1 cellular context compared by ENCODE assay signal in genomic region chr6:3075522-3076113, GRCh38.
TF ChIP-seq lines count a peak whose summit lies in the region.

No MANE protein-coding gene starts in this region.

TF ChIP-seq in HepG2, 621 proteins besides CTCF, POLR2A, EP300 and RAD21 (continues in another document):
- 0 out of 2 replicates have a peak, but pooled peaks have one; percentile 9 for TF ChIP-seq RXRB (CRISPR knock-in tag; IDR thresholded peaks at IDR 0.05; ENCODE audit: borderline replicate concordance)
- TF ChIP-seq YEATS4 (CRISPR knock-in tag; IDR thresholded peaks at IDR 0.05; ENCODE audit: borderline replicate concordance), result no peak
- TF ChIP-seq ARID5B (CRISPR knock-in tag; IDR thresholded peaks at IDR 0.05), result peak; percentile 52; the same call in 1 of the 2 replicates
- no peak for TF ChIP-seq RNF219 (CRISPR knock-in tag; IDR thresholded peaks at IDR 0.05)
- no peak for TF ChIP-seq ZSCAN12 (CRISPR knock-in tag; IDR thresholded peaks at IDR 0.05)
- TF ChIP-seq ZC3H13 (CRISPR knock-in tag; IDR thresholded peaks at IDR 0.05), result no peak
- no peak for TF ChIP-seq ZFP41 (CRISPR knock-in tag; IDR thresholded peaks at IDR 0.05; ENCODE audit: borderline replicate concordance)
- no peak; the same call in 1 of the 2 replicates for TF ChIP-seq CREB1 (IDR thresholded peaks at IDR 0.05)
- peak; percentile 56 for TF ChIP-seq CREB1 (CRISPR knock-in tag; IDR thresholded peaks at IDR 0.05)
- no peak for TF ChIP-seq SOX6 (IDR thresholded peaks at IDR 0.05)
- peak; percentile 22; the same call in 1 of the 2 replicates for TF ChIP-seq SOX6 (CRISPR knock-in tag; IDR thresholded peaks at IDR 0.05)
- no peak for TF ChIP-seq FOXA1 (IDR thresholded peaks at IDR 0.05)
- TF ChIP-seq FOXA1 (CRISPR knock-in tag; IDR thresholded peaks at IDR 0.05), result peak; percentile 55
- no peak for TF ChIP-seq DNMT3B (CRISPR knock-in tag; conservative IDR thresholded peaks at IDR 0.05)
- TF ChIP-seq KMT2B (CRISPR knock-in tag; IDR thresholded peaks at IDR 0.05), result no peak
- TF ChIP-seq, protein P1, sequence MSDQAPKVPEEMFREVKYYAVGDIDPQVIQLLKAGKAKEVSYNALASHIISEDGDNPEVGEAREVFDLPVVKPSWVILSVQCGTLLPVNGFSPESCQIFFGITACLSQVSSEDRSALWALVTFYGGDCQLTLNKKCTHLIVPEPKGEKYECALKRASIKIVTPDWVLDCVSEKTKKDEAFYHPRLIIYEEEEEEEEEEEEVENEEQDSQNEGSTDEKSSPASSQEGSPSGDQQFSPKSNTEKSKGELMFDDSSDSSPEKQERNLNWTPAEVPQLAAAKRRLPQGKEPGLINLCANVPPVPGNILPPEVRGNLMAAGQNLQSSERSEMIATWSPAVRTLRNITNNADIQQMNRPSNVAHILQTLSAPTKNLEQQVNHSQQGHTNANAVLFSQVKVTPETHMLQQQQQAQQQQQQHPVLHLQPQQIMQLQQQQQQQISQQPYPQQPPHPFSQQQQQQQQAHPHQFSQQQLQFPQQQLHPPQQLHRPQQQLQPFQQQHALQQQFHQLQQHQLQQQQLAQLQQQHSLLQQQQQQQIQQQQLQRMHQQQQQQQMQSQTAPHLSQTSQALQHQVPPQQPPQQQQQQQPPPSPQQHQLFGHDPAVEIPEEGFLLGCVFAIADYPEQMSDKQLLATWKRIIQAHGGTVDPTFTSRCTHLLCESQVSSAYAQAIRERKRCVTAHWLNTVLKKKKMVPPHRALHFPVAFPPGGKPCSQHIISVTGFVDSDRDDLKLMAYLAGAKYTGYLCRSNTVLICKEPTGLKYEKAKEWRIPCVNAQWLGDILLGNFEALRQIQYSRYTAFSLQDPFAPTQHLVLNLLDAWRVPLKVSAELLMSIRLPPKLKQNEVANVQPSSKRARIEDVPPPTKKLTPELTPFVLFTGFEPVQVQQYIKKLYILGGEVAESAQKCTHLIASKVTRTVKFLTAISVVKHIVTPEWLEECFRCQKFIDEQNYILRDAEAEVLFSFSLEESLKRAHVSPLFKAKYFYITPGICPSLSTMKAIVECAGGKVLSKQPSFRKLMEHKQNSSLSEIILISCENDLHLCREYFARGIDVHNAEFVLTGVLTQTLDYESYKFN (CRISPR knock-in tag; conservative IDR thresholded peaks at IDR 0.05), result peak; percentile 71
- TF ChIP-seq HOXA3 (CRISPR knock-in tag; IDR thresholded peaks at IDR 0.05), result peak; percentile 50; the same call in 1 of the 2 replicates
- no peak for TF ChIP-seq AGO2 (optimal IDR thresholded peaks at IDR 0.05; ENCODE audit: low read depth, low read length)
- TF ChIP-seq MAFF (IDR thresholded peaks at IDR 0.05; ENCODE audit: low read depth, low read length), result no peak
- peak; percentile 38; the same call in 1 of the 2 replicates for TF ChIP-seq ARID3A (IDR thresholded peaks at IDR 0.05; ENCODE audit: low read depth, low read length)
- TF ChIP-seq TCF7 (IDR thresholded peaks at IDR 0.05; ENCODE audit: low read depth), result peak; percentile 62
- TF ChIP-seq HDAC1 (CRISPR knock-in tag; IDR thresholded peaks at IDR 0.05), result no peak
- peak; percentile 73; the same call in 1 of the 2 replicates for TF ChIP-seq ZBTB21 (CRISPR knock-in tag; IDR thresholded peaks at IDR 0.05)
- TF ChIP-seq DR1 (CRISPR knock-in tag; IDR thresholded peaks at IDR 0.05), result no peak
- TF ChIP-seq IRF2 (CRISPR knock-in tag; IDR thresholded peaks at IDR 0.05), result 0 out of 2 replicates have a peak, but pooled peaks have one; percentile 44
- TF ChIP-seq ZNF629 (CRISPR knock-in tag; conservative IDR thresholded peaks at IDR 0.05), result no peak
- TF ChIP-seq MED1 (CRISPR knock-in tag; IDR thresholded peaks at IDR 0.05), result 0 out of 2 replicates have a peak, but pooled peaks have one; percentile 32
- 0 out of 2 replicates have a peak, but pooled peaks have one; percentile 19 for TF ChIP-seq RARA (CRISPR knock-in tag; IDR thresholded peaks at IDR 0.05)
- no peak for TF ChIP-seq ZSCAN29 (CRISPR knock-in tag; conservative IDR thresholded peaks at IDR 0.05)
- TF ChIP-seq KAT8 (CRISPR knock-in tag; IDR thresholded peaks at IDR 0.05), result peak; percentile 70
- no peak for TF ChIP-seq GRHL1 (CRISPR knock-in tag; conservative IDR thresholded peaks at IDR 0.05)
- no peak for TF ChIP-seq NFE2L2 (IDR thresholded peaks at IDR 0.05; ENCODE audit: low read length)
- TF ChIP-seq, protein P2, sequence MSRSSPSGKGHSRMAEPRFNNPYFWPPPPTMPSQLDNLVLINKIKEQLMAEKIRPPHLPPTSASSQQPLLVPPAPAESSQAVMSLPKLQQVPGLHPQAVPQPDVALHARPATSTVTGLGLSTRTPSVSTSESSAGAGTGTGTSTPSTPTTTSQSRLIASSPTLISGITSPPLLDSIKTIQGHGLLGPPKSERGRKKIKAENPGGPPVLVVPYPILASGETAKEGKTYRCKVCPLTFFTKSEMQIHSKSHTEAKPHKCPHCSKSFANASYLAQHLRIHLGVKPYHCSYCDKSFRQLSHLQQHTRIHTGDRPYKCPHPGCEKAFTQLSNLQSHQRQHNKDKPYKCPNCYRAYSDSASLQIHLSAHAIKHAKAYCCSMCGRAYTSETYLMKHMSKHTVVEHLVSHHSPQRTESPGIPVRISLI (CRISPR knock-in tag; IDR thresholded peaks at IDR 0.05; ENCODE audit: borderline replicate concordance), result peak; percentile 90
- TF ChIP-seq DMAP1 (CRISPR knock-in tag; IDR thresholded peaks at IDR 0.05), result peak; percentile 24; the same call in 1 of the 2 replicates
- TF ChIP-seq RELA (CRISPR knock-in tag; IDR thresholded peaks at IDR 0.05), result no peak
- TF ChIP-seq HNRNPK (IDR thresholded peaks at IDR 0.05; ENCODE audit: low read depth, low read length, poor library complexity, severe bottlenecking), result no peak
- TF ChIP-seq ETV5 (CRISPR knock-in tag; IDR thresholded peaks at IDR 0.05; ENCODE audit: borderline replicate concordance), result peak; percentile 51; the same call in 1 of the 2 replicates
- TF ChIP-seq ZNF557 (CRISPR knock-in tag; IDR thresholded peaks at IDR 0.05), result no peak
- TF ChIP-seq GABPA (IDR thresholded peaks at IDR 0.05; ENCODE audit: low read depth, low read length), result no peak
- TF ChIP-seq GABPA (CRISPR knock-in tag; IDR thresholded peaks at IDR 0.05; ENCODE audit: low read depth), result peak; percentile 84
- TF ChIP-seq, protein P3, sequence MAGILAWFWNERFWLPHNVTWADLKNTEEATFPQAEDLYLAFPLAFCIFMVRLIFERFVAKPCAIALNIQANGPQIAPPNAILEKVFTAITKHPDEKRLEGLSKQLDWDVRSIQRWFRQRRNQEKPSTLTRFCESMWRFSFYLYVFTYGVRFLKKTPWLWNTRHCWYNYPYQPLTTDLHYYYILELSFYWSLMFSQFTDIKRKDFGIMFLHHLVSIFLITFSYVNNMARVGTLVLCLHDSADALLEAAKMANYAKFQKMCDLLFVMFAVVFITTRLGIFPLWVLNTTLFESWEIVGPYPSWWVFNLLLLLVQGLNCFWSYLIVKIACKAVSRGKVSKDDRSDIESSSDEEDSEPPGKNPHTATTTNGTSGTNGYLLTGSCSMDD (CRISPR knock-in tag; IDR thresholded peaks at IDR 0.05), result no peak
- TF ChIP-seq PHF8 (CRISPR knock-in tag; IDR thresholded peaks at IDR 0.05), result no peak
- TF ChIP-seq PLRG1 (conservative IDR thresholded peaks at IDR 0.05), result no peak
- no peak for TF ChIP-seq JARID2 (CRISPR knock-in tag; IDR thresholded peaks at IDR 0.05; ENCODE audit: insufficient replicate concordance)
- no peak for TF ChIP-seq FIP1L1 (IDR thresholded peaks at IDR 0.05; ENCODE audit: borderline replicate concordance, insufficient read depth, low read depth, low read length)
- no peak for TF ChIP-seq FOXC1 (CRISPR knock-in tag; IDR thresholded peaks at IDR 0.05; ENCODE audit: borderline replicate concordance)
- TF ChIP-seq, protein P4, sequence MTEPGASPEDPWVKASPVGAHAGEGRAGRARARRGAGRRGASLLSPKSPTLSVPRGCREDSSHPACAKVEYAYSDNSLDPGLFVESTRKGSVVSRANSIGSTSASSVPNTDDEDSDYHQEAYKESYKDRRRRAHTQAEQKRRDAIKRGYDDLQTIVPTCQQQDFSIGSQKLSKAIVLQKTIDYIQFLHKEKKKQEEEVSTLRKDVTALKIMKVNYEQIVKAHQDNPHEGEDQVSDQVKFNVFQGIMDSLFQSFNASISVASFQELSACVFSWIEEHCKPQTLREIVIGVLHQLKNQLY (CRISPR knock-in tag; IDR thresholded peaks at IDR 0.05), result no peak
- TF ChIP-seq, protein P5, sequence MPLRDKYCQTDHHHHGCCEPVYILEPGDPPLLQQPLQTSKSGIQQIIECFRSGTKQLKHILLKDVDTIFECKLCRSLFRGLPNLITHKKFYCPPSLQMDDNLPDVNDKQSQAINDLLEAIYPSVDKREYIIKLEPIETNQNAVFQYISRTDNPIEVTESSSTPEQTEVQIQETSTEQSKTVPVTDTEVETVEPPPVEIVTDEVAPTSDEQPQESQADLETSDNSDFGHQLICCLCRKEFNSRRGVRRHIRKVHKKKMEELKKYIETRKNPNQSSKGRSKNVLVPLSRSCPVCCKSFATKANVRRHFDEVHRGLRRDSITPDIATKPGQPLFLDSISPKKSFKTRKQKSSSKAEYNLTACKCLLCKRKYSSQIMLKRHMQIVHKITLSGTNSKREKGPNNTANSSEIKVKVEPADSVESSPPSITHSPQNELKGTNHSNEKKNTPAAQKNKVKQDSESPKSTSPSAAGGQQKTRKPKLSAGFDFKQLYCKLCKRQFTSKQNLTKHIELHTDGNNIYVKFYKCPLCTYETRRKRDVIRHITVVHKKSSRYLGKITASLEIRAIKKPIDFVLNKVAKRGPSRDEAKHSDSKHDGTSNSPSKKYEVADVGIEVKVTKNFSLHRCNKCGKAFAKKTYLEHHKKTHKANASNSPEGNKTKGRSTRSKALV (CRISPR knock-in tag; IDR thresholded peaks at IDR 0.05), result no peak
- TF ChIP-seq ZNF75D (CRISPR knock-in tag; IDR thresholded peaks at IDR 0.05; ENCODE audit: borderline replicate concordance), result no peak
- peak; percentile 45; the same call in 1 of the 2 replicates for TF ChIP-seq CREM (IDR thresholded peaks at IDR 0.05)
- TF ChIP-seq CREM (CRISPR knock-in tag; IDR thresholded peaks at IDR 0.05), result no peak
